Comparison of ENCODE assay signal across 8 cellular contexts in genomic region chr6:85676086-85676729, GRCh38. TPM values are rescaled to one million over a fixed set of nuclear protein-coding genes. Genes with fewer than 3 reads are reported as not detected.
DNase-seq lines count a peak whose midpoint lies in the region; ATAC-seq and TF ChIP-seq lines count a peak whose summit lies in the region.

No MANE protein-coding gene starts in this region.

- no peak for DNase-seq in CD4-positive, alpha-beta T cell
- DNase-seq in LNCaP clone FGC (ENCODE audit: low read depth) (no peak), colonic mucosa (no peak)
- no peak for DNase-seq in naive thymus-derived CD4-positive, alpha-beta T cell

- no peaks in the 10 kb centered on the region for H3K27me3 ChIP-seq in CD4-positive, alpha-beta T cell (ENCODE audit: control insufficient read depth, insufficient read depth, low read length)
- no peaks in the 10 kb centered on the region for H3K27me3 ChIP-seq in colonic mucosa
- no peaks in the 10 kb centered on the region for H3K27me3 ChIP-seq in naive thymus-derived CD4-positive, alpha-beta T cell (ENCODE audit: control insufficient read depth in 2 of 2, insufficient read depth in 2 of 2, low read length in 2 of 2)

- peak overlapping the region; percentile 97 for H3K27ac Mint-ChIP-seq in CD4-positive, alpha-beta T cell
- H3K27ac Mint-ChIP-seq in naive thymus-derived CD4-positive, alpha-beta T cell, result peak overlapping the region; percentile 40 to 100 (median 98)

- peaks cover 68% of the 10 kb centered on the region for H3K36me3 Mint-ChIP-seq in CD4-positive, alpha-beta T cell (ENCODE audit: low read depth)
- peaks cover 9 to 61% (median 36%) of the 10 kb centered on the region in 5 donors for H3K36me3 Mint-ChIP-seq in naive thymus-derived CD4-positive, alpha-beta T cell

- peak overlapping the region; percentile 10 for H3K27ac ChIP-seq in CD4-positive, alpha-beta T cell (ENCODE audit: low read depth, low read length)
- H3K27ac ChIP-seq in colonic mucosa, result no peak overlapping the region
- H3K27ac ChIP-seq in naive thymus-derived CD4-positive, alpha-beta T cell (ENCODE audit: low read depth, low read length), result peak overlapping the region; percentile 93

- peaks cover 69% of the 10 kb centered on the region for H3K4me1 Mint-ChIP-seq in CD4-positive, alpha-beta T cell (ENCODE audit: low read depth)
- peaks cover 31 to 66% (median 53%) of the 10 kb centered on the region in 7 donors for H3K4me1 Mint-ChIP-seq in naive thymus-derived CD4-positive, alpha-beta T cell

- CTCF ChIA-PET in CD4-positive, alpha-beta T cell (lab: Charles Lee), result interaction anchor here (0.6 to 3.0 kb wide), 3 partner anchors 11 to 64 kb away, joined by 3 to 14 read pairs (median 4); partner anchors contain the start of gene SYNCRIP
- CTCF ChIA-PET in naive thymus-derived CD4-positive, alpha-beta T cell (lab: Charles Lee), result interaction anchor here (4.5 kb wide), 1 partner anchor 34 kb away, joined by 50 read pairs; the partner anchor contains the start of gene SYNCRIP

- peak overlapping the region; percentile 98 for H3K4me3 Mint-ChIP-seq in CD4-positive, alpha-beta T cell
- H3K4me3 Mint-ChIP-seq in naive thymus-derived CD4-positive, alpha-beta T cell, result peak overlapping the region; percentile 93 to 100 (median 98)

- POLR2A ChIA-PET in CD4-positive, alpha-beta T cell (lab: Charles Lee), result interaction anchor here (0.7 to 5.8 kb wide), 4 partner anchors 12 to 83 kb away, joined by 3 to 849 read pairs (median 4); partner anchors contain the start of gene SYNCRIP
- POLR2A ChIA-PET in naive thymus-derived CD4-positive, alpha-beta T cell (lab: Charles Lee), result interaction anchor here (0.6 to 5.8 kb wide), 7 partner anchors 10 to 149 kb away, joined by 3 to 593 read pairs (median 10); partner anchors contain the start of genes SNX14 and SYNCRIP

- no peak for ATAC-seq in CD4-positive, alpha-beta T cell (ENCODE audit: poor library complexity)
- no peak for ATAC-seq in naive thymus-derived CD4-positive, alpha-beta T cell
- ATAC-seq in GM21717 (IDR thresholded peaks at IDR 0.05; ENCODE audit: unreplicated experiment), result no peak
- ATAC-seq in GM19351 (IDR thresholded peaks at IDR 0.05; ENCODE audit: unreplicated experiment), result no peak
- no peak for ATAC-seq in GM18502 (IDR thresholded peaks at IDR 0.05; ENCODE audit: poor library complexity, unreplicated experiment)
- ATAC-seq in GM18520 (IDR thresholded peaks at IDR 0.05; ENCODE audit: unreplicated experiment), result no peak

- no peaks in the 10 kb centered on the region for H3K36me3 ChIP-seq in colonic mucosa
- H3K36me3 ChIP-seq in naive thymus-derived CD4-positive, alpha-beta T cell (ENCODE audit: control insufficient read depth in 2 of 3, insufficient read depth in 3 of 3, low read length in 3 of 3), result peaks cover 0 to 4% (median 4%) of the 10 kb centered on the region in 3 experiments

- TF ChIP-seq CTCF in CD4-positive, alpha-beta T cell (IDR thresholded peaks at IDR 0.05), result no peak
- TF ChIP-seq CTCF in LNCaP clone FGC (IDR thresholded peaks at IDR 0.05; ENCODE audit: control insufficient read depth, extremely low read depth, insufficient read depth) (no peak), colonic mucosa (IDR thresholded peaks at IDR 0.05) (no peak)

- H3K9me3 Mint-ChIP-seq in CD4-positive, alpha-beta T cell, result no peaks in the 10 kb centered on the region
- H3K9me3 Mint-ChIP-seq in naive thymus-derived CD4-positive, alpha-beta T cell, result peaks cover 0 to 6% (median 0%) of the 10 kb centered on the region in 11 donors

- H3K27me3 Mint-ChIP-seq in CD4-positive, alpha-beta T cell, result no peaks in the 10 kb centered on the region
- H3K27me3 Mint-ChIP-seq in naive thymus-derived CD4-positive, alpha-beta T cell, result peaks cover 0 to 4% (median 0%) of the 10 kb centered on the region in 5 donors

- intact Hi-C loops in CD4-positive, alpha-beta T cell (cut with DNase I, micrococcal nuclease), result loop anchor here (5.0 to 10.0 kb wide), 3 partner anchors 51 to 321 kb away; partner anchors contain the start of gene SNX14 (in 1 of the 2)
- intact Hi-C loops in colonic mucosa (cut with DNase I), result loop anchor here (5.0 kb wide), 1 partner anchor 84 kb away; the partner anchor contains the start of gene SNX14
- intact Hi-C loops in naive thymus-derived CD4-positive, alpha-beta T cell (cut with micrococcal nuclease), result loop anchor here (5.0 to 10.0 kb wide), 2 partner anchors 51 to 1916 kb away; partner anchors contain the start of gene ORC3 (in 1 of the 2)

- peak overlapping the region; percentile 5 to 38 for H3K9ac ChIP-seq in colonic mucosa (ENCODE audit: low read depth in 2 of 2, low read length in 2 of 2)

- H3K4me1 ChIP-seq in colonic mucosa, result peaks cover 14% of the 10 kb centered on the region
- peaks cover 23 to 26% of the 10 kb centered on the region in 2 donors for H3K4me1 ChIP-seq in naive thymus-derived CD4-positive, alpha-beta T cell (ENCODE audit: control insufficient read depth in 2 of 2, insufficient read depth in 2 of 2, low read length in 2 of 2)

- H3K4me3 ChIP-seq in LNCaP clone FGC (ENCODE audit: low read depth, low read length), result peak overlapping the region; percentile 77
- H3K4me3 ChIP-seq in colonic mucosa, result peak overlapping the region; percentile 71
- peak overlapping the region; percentile 98 for H3K4me3 ChIP-seq in naive thymus-derived CD4-positive, alpha-beta T cell (ENCODE audit: low read length)

- no peaks in the 10 kb centered on the region for H3K9me3 ChIP-seq in CD4-positive, alpha-beta T cell (ENCODE audit: control insufficient read depth, low read length)
- H3K9me3 ChIP-seq in colonic mucosa, result no peaks in the 10 kb centered on the region
- H3K9me3 ChIP-seq in naive thymus-derived CD4-positive, alpha-beta T cell (ENCODE audit: control insufficient read depth in 2 of 3, low read length in 3 of 3), result no peaks in the 10 kb centered on the region

RNA-seq across cellular contexts. Expression of gene SYNCRIP, which starts 33.5 kb away (rescaled TPM):
- total RNA-seq in CD4-positive, alpha-beta T cell, result 10 to 100 TPM; 53.2 to 58.3 TPM
- total RNA-seq in colonic mucosa, result 10 to 100 TPM; 87.7 to 99.3 TPM
- 100 to 1,000 TPM in 1 of 5 experiments, 10 to 100 TPM in 4; 69.8 to 131 (median 82.2) TPM for total RNA-seq in naive thymus-derived CD4-positive, alpha-beta T cell
- polyA plus RNA-seq in naive thymus-derived CD4-positive, alpha-beta T cell, result 10 to 100 TPM; 71.5 to 84.9 TPM
